11 cellular contexts compared by ENCODE assay signal in genomic region chr5:149666212-149666852, GRCh38.
A peak's percentile ranks its signal among the peaks of the same experiment; 100 is the strongest.
DNase-seq lines count a peak whose midpoint lies in the region; ATAC-seq and TF ChIP-seq lines count a peak whose summit lies in the region.
"Had no signal": no experiment of that assay in that cellular context is flagged by ENCODE, and none has a peak within 500 bp of the region (broad histone marks: within the 10 kb centered on the region; RNA-seq: fewer than 3 reads in every experiment).

No MANE protein-coding gene starts in this region.

- no peaks in the 10 kb centered on the region for H3K27me3 Mint-ChIP-seq in CD14-positive monocyte (ENCODE audit: low read depth in 3 of 3)

- H3K27ac Mint-ChIP-seq in CD14-positive monocyte: peak overlapping the region; percentile 84 to 93 (median 89)
- H3K27ac Mint-ChIP-seq: brain had no signal

- no peak for ATAC-seq in HG03442 (IDR thresholded peaks at IDR 0.05; ENCODE audit: unreplicated experiment)
- ATAC-seq: SK-N-SH treated with all-trans-retinoic acid at 6 μM for 48 hours had no signal

- H3K9me2 ChIP-seq in MM.1S (replicated peaks; ENCODE audit: insufficient read depth, low read length): no peaks in the 10 kb centered on the region

- H4K20me1 ChIP-seq in MM.1S (ENCODE audit: insufficient read depth, low read length): no peaks in the 10 kb centered on the region

- no peak overlapping the region for H2AFZ ChIP-seq in MM.1S (ENCODE audit: low read length)

- H3F3A ChIP-seq in MM.1S (ENCODE audit: insufficient read depth, low read length): no peaks in the 10 kb centered on the region

- peak; percentile 62 for DNase-seq in CD14-positive monocyte (ENCODE audit: low spot score)
- DNase-seq in NOMO-1 treated with DMSO at 0.1 percent for 48 hours (lab: John Stamatoyannopoulos, UW; ENCODE audit: unreplicated experiment): peak; percentile 85
- DNase-seq in dermis blood vessel endothelial cell: peak; percentile 13
- no peak for DNase-seq in activated CD4-positive, CD25-positive, alpha-beta regulatory T cell (lab: John Stamatoyannopoulos, UW)
- no peak for DNase-seq in posterior cingulate gyrus
- DNase-seq in MM.1S: no peak
- DNase-seq: BE2C had no signal

- H3K79me2 ChIP-seq in MM.1S (ENCODE audit: low read length): no peaks in the 10 kb centered on the region

- H3K4me2 ChIP-seq in MM.1S (ENCODE audit: low read depth, low read length): no peak overlapping the region

- no peaks in the 10 kb centered on the region for H3K36me3 Mint-ChIP-seq in CD14-positive monocyte
- H3K36me3 Mint-ChIP-seq: brain had no signal

- H3K27ac ChIP-seq in muscle layer of duodenum (ENCODE audit: low read length): peak overlapping the region; percentile 14
- H3K27ac ChIP-seq in MM.1S (ENCODE audit: low read length): no peak overlapping the region

- H3K9me3 Mint-ChIP-seq in CD14-positive monocyte: peaks cover 0 to 13% (median 2%) of the 10 kb centered on the region in 7 donors

- H3K36me3 ChIP-seq in muscle layer of duodenum (ENCODE audit: control insufficient read depth in 1 of 2, insufficient read depth in 2 of 2, low read length in 2 of 2) (no peaks in the 10 kb centered on the region), MM.1S (replicated peaks; ENCODE audit: insufficient read depth, low read length) (no peaks in the 10 kb centered on the region)
- H3K36me3 ChIP-seq: BE2C had no signal

- H3K4me1 Mint-ChIP-seq in CD14-positive monocyte: peaks cover 40% of the 10 kb centered on the region
- H3K4me1 Mint-ChIP-seq: brain had no signal

- H3K4me3 Mint-ChIP-seq in CD14-positive monocyte: peak overlapping the region in 1 of 2 donors; percentile 73
- H3K4me3 Mint-ChIP-seq: brain had no signal

- no peak for TF ChIP-seq CTCF in CD14-positive monocyte (IDR thresholded peaks at IDR 0.05)
- TF ChIP-seq CTCF in MM.1S (IDR thresholded peaks at IDR 0.05; ENCODE audit: low read length): no peak

- H3K9ac ChIP-seq in MM.1S (ENCODE audit: low read length): no peak overlapping the region

- H3K4me3 ChIP-seq in muscle layer of duodenum (ENCODE audit: low read depth in 1 of 2, low read length in 2 of 2) (no peak overlapping the region), MM.1S (ENCODE audit: low read length) (no peak overlapping the region)

- peaks cover 4 to 13% of the 10 kb centered on the region in 2 donors for H3K4me1 ChIP-seq in muscle layer of duodenum (ENCODE audit: control insufficient read depth in 1 of 2, insufficient read depth in 2 of 2, low read length in 2 of 2)
- no peaks in the 10 kb centered on the region for H3K4me1 ChIP-seq in MM.1S (ENCODE audit: low read length)

- H3K9me3 ChIP-seq in muscle layer of duodenum (ENCODE audit: control insufficient read depth in 1 of 2, low read length in 2 of 2): peaks cover 3 to 5% of the 10 kb centered on the region in 2 donors
- no peaks in the 10 kb centered on the region for H3K9me3 ChIP-seq in MM.1S (replicated peaks; ENCODE audit: insufficient read depth, low read length)

- H3K27me3 ChIP-seq in muscle layer of duodenum (ENCODE audit: low read depth, low read length): no peaks in the 10 kb centered on the region
- no peaks in the 10 kb centered on the region for H3K27me3 ChIP-seq in MM.1S (replicated peaks; ENCODE audit: insufficient read depth, low read length)
- H3K27me3 ChIP-seq: BE2C had no signal

- intact Hi-C loops in CD14-positive monocyte (cut with micrococcal nuclease) (loop anchor here (2.0 to 5.0 kb wide), 2 partner anchors 14 to 66 kb away; partner anchors contain the start of gene PPARGC1B (in 1 of the 2)), posterior cingulate gyrus (cut with DNase I) (no loop called here)

Comparison
In these comparisons a context has a peak if more than half of its experiments do, and no peak if none do; other contexts are left out.
1. DNase-seq: peak in CD14-positive monocyte (single experiment), NOMO-1 treated with DMSO at 0.1 percent for 48 hours (single experiment) and dermis blood vessel endothelial cell (single experiment); none in activated CD4-positive, CD25-positive, alpha-beta regulatory T cell (0 of 4), posterior cingulate gyrus (0 of 10) and MM.1S (single experiment).